In genomic region chr2:217974389-217975005, GRCh38 we compare ENCODE assay signal across 14 cellular contexts. TPM values are rescaled to one million over a fixed set of nuclear protein-coding genes. Genes with fewer than 3 reads are reported as not detected.
DNase-seq lines count a peak whose midpoint lies in the region; ATAC-seq and TF ChIP-seq lines count a peak whose summit lies in the region.
"Had no signal": no experiment of that assay in that cellular context is flagged by ENCODE, and none has a peak within 500 bp of the region (broad histone marks: within the 10 kb centered on the region; RNA-seq: fewer than 3 reads in every experiment).

No MANE protein-coding gene starts in this region.

- H3K4me3 ChIP-seq in esophagus squamous epithelium (no peak overlapping the region), left ventricle myocardium inferior (no peak overlapping the region), psoas muscle (no peak overlapping the region), transverse colon (no peak overlapping the region)
- H3K4me3 ChIP-seq: BLaER1, MG63, PC-9 had no signal

- no peaks in the 10 kb centered on the region for H3K36me3 ChIP-seq in esophagus squamous epithelium
- H3K36me3 ChIP-seq in left ventricle myocardium inferior, result no peaks in the 10 kb centered on the region
- H3K36me3 ChIP-seq in psoas muscle (ENCODE audit: insufficient read depth in 1 of 2, low read depth in 1 of 2), result no peaks in the 10 kb centered on the region
- H3K36me3 ChIP-seq in transverse colon, result no peaks in the 10 kb centered on the region

- no peak for TF ChIP-seq EP300 in transverse colon (IDR thresholded peaks at IDR 0.05; ENCODE audit: low read depth)

- in situ Hi-C loops in transverse colon (cut with MboI; ENCODE audit: low pct_ligation_motif_present in 1 of 4, low pct_unique_long_range_greater_than_20kb in 1 of 4, low sequenced_read_pairs in 3 of 4), result loop anchor here in 1 of 4 donors (25.0 kb wide), 1 partner anchor 187 kb away; no protein-coding TSS in a partner anchor

- no peaks in the 10 kb centered on the region for H3K27me3 ChIP-seq in esophagus squamous epithelium
- no peaks in the 10 kb centered on the region for H3K27me3 ChIP-seq in left ventricle myocardium inferior (ENCODE audit: low read depth)
- no peaks in the 10 kb centered on the region for H3K27me3 ChIP-seq in psoas muscle (ENCODE audit: insufficient read depth in 3 of 3, low read length in 2 of 3)
- no peaks in the 10 kb centered on the region for H3K27me3 ChIP-seq in transverse colon
- H3K27me3 ChIP-seq: BLaER1, MG63 had no signal

- TF ChIP-seq CTCF in esophagus squamous epithelium (IDR thresholded peaks at IDR 0.05), result no peak
- no peak for TF ChIP-seq CTCF in left ventricle myocardium inferior (IDR thresholded peaks at IDR 0.05; ENCODE audit: borderline replicate concordance)
- TF ChIP-seq CTCF in psoas muscle (IDR thresholded peaks at IDR 0.05), result no peak
- TF ChIP-seq CTCF in transverse colon (IDR thresholded peaks at IDR 0.05), result no peak

- TF ChIP-seq POLR2A in esophagus squamous epithelium (IDR thresholded peaks at IDR 0.05) (no peak), transverse colon (IDR thresholded peaks at IDR 0.05) (no peak)

- H3K27ac ChIP-seq in esophagus squamous epithelium (peak overlapping the region in 3 of 4 donors; percentile 78 to 87 (median 87)), left ventricle myocardium inferior (replicated peaks) (peak overlapping the region; percentile 85), psoas muscle (no peak overlapping the region), transverse colon (peak overlapping the region in 3 of 4 donors; percentile 71 to 90 (median 89))
- H3K27ac ChIP-seq: BLaER1, PC-9 had no signal

- peaks cover 11 to 76% (median 25%) of the 10 kb centered on the region in 3 donors for H3K4me1 ChIP-seq in esophagus squamous epithelium
- H3K4me1 ChIP-seq in left ventricle myocardium inferior, result peaks cover 78% of the 10 kb centered on the region
- H3K4me1 ChIP-seq in psoas muscle, result peaks cover 29% of the 10 kb centered on the region
- H3K4me1 ChIP-seq in transverse colon, result peaks cover 4 to 32% (median 16%) of the 10 kb centered on the region in 4 donors
- H3K4me1 ChIP-seq: BLaER1 had no signal

- 26 to 55% methylated on average over 8 of the region's 8 CpGs for WGBS in esophagus squamous epithelium, 2 donors
- 30 to 58% (median 37%) methylated on average over 8 of the region's 8 CpGs for whole genome bisulfite sequencing in psoas muscle, 3 donors
- 69 to 76% methylated on average over 8 of the region's 8 CpGs for WGBS in transverse colon (ENCODE audit: low coverage in 1 of 2), 2 donors

- intact Hi-C loops in esophagus squamous epithelium (cut with DNase I), result no loop called here
- intact Hi-C loops in left ventricle myocardium inferior (cut with micrococcal nuclease), result no loop called here
- intact Hi-C loops in psoas muscle (cut with DNase I), result no loop called here
- intact Hi-C loops in transverse colon (cut with DNase I; ENCODE audit: low total_unique reads), result loop anchor here (10.0 kb wide), 1 partner anchor 50 kb away; no protein-coding TSS in a partner anchor

- H3K9me3 ChIP-seq in esophagus squamous epithelium, result no peaks in the 10 kb centered on the region
- no peaks in the 10 kb centered on the region for H3K9me3 ChIP-seq in left ventricle myocardium inferior (replicated peaks)
- H3K9me3 ChIP-seq in psoas muscle, result no peaks in the 10 kb centered on the region
- no peaks in the 10 kb centered on the region for H3K9me3 ChIP-seq in transverse colon
- H3K9me3 ChIP-seq: MG63 had no signal

- ATAC-seq in psoas muscle (peak in 3 of 4 donors; percentile 26 to 49 (median 33)), HG03342 (IDR thresholded peaks at IDR 0.05; ENCODE audit: unreplicated experiment) (no peak), HG03097 (IDR thresholded peaks at IDR 0.05; ENCODE audit: low FRiP score, unreplicated experiment) (no peak)

- no peak for DNase-seq in esophagus squamous epithelium (lab: John Stamatoyannopoulos, UW)
- DNase-seq in left ventricle myocardium inferior, result no peak
- DNase-seq in psoas muscle, result no peak
- DNase-seq in transverse colon, result no peak
- DNase-seq in NCI-H1436 (lab: John Stamatoyannopoulos, UW), result no peak
- DNase-seq: MG63, NCI-H1092 treated with DMSO at 0.1 percent for 48 hours, NCI-H1694 treated with DMSO at 0.1 percent for 48 hours, NCI-H345, NCI-H69, PC-9 had no signal

RNA-seq across cellular contexts. Expression of gene TNS1, which starts 28.3 kb away (rescaled TPM):
- total RNA-seq in esophagus squamous epithelium (100 to 1,000 TPM in 1 of 4 donors, 10 to 100 TPM in 3; 34.7 to 201 (median 59.2) TPM), left ventricle myocardium inferior (828 TPM), psoas muscle (100 to 1,000 TPM; 231 to 742 (median 415) TPM), transverse colon (100 to 1,000 TPM; 101 to 487 (median 231) TPM)
- 100 to 1,000 TPM in 2 of 3 donors, 10 to 100 TPM in 1; 73.4 to 276 (median 155) TPM for polyA plus RNA-seq in psoas muscle

Comparison
In these comparisons a context has a peak if more than half of its experiments do, and no peak if none do; other contexts are left out.
1. ATAC-seq: peak in psoas muscle (3 of 4); none in HG03342 (single experiment) and HG03097 (single experiment).